ENCODE assay signal across 8 cellular contexts in the genomic region with DNA sequence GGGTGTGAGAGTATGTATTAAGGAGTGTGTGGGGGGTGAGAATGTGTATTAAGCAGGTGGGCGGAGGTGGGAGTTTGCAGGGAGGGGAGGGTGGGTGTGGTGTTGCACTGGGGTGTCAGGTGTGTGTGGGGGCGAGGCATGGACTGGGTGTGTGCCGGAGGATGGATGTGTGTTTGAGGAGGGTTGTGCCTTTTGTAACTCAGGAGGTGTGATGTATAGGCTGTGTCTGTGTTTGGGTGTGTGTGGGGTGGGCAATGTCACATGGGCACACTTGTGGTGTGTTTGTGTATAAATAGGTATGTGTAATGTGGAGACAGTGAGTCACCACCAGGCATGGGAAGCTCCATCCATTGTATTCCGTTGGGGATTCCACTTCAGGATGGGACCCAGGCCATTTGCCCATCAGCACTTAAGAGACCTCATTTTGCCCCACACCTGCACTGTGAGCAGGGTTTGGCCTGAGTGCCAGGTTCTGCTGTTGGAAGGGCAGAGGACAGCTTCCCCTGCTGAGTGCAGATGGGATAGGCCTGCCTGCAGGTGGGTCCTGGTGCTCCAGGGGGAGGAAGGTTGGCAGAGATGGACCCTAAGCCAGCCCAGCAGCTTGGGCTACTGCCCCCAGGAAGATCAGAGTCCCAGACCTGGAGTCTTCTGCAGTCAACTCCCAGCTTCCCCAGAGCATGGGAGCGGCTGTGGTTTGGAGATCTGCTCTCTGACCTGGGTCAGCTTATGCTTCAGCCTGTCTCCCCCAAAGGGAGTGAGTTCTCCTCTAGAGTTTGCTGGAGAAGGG. TPM values are rescaled to one million over a fixed set of nuclear protein-coding genes. Genes with fewer than 3 reads are reported as not detected.
DNase-seq lines count a peak whose midpoint lies in the region; ATAC-seq and TF ChIP-seq lines count a peak whose summit lies in the region.

No MANE protein-coding gene starts in this region.

- TF ChIP-seq EP300 in esophagus muscularis mucosa (IDR thresholded peaks at IDR 0.05): no peak

- CTCF ChIA-PET in CD8-positive, alpha-beta T cell (lab: Charles Lee): interaction anchor here (1.3 kb wide), 1 partner anchor 9 kb away, joined by 3 read pairs; no protein-coding TSS in a partner anchor

- no peak overlapping the region for H3K27ac Mint-ChIP-seq in CD8-positive, alpha-beta T cell

- no peak for TF ChIP-seq CTCF in CD8-positive, alpha-beta T cell (IDR thresholded peaks at IDR 0.05)
- TF ChIP-seq CTCF in esophagus muscularis mucosa (IDR thresholded peaks at IDR 0.05): no peak
- TF ChIP-seq CTCF in omental fat pad (IDR thresholded peaks at IDR 0.05): no peak

- H3K4me1 Mint-ChIP-seq in CD8-positive, alpha-beta T cell (ENCODE audit: low read depth): peaks cover 14% of the 10 kb centered on the region

- H3K27me3 Mint-ChIP-seq in CD8-positive, alpha-beta T cell (ENCODE audit: low read depth): peaks cover 37% of the 10 kb centered on the region

- 70% methylated on average over 4 of the region's 5 CpGs for WGBS in esophagus muscularis mucosa

- H3K4me1 ChIP-seq in CD8-positive, alpha-beta T cell (ENCODE audit: insufficient read depth, low read length): no peaks in the 10 kb centered on the region
- peaks cover 33 to 42% (median 39%) of the 10 kb centered on the region in 4 donors for H3K4me1 ChIP-seq in esophagus muscularis mucosa

- no peak for ATAC-seq in CD8-positive, alpha-beta T cell
- ATAC-seq in omental fat pad (ENCODE audit: low FRiP score) (peak; percentile 25), HG03442 (IDR thresholded peaks at IDR 0.05; ENCODE audit: unreplicated experiment) (no peak), HG02588 (IDR thresholded peaks at IDR 0.05; ENCODE audit: unreplicated experiment) (no peak), HG03457 (IDR thresholded peaks at IDR 0.05; ENCODE audit: unreplicated experiment) (no peak)

- no peak for DNase-seq in CD8-positive, alpha-beta T cell
- DNase-seq in NCI-H748 treated with DMSO at 0.1 percent for 48 hours (lab: John Stamatoyannopoulos, UW) (peak; percentile 11), esophagus muscularis mucosa (ENCODE audit: extremely low spot score) (no peak), omental fat pad (ENCODE audit: low spot score) (no peak), SIG-M5 (lab: John Stamatoyannopoulos, UW) (no peak)

- no peak overlapping the region for H3K4me3 ChIP-seq in CD8-positive, alpha-beta T cell (ENCODE audit: low read depth, low read length)
- peak overlapping the region; percentile 62 to 69 (median 64) for H3K4me3 ChIP-seq in esophagus muscularis mucosa

- no peak overlapping the region for H3K27ac ChIP-seq in CD8-positive, alpha-beta T cell (ENCODE audit: low read depth, low read length)
- H3K27ac ChIP-seq in esophagus muscularis mucosa (replicated peaks in 1 of 4): peak overlapping the region in 1 of 4 donors; percentile 63

- H3K9me3 Mint-ChIP-seq in CD8-positive, alpha-beta T cell: no peaks in the 10 kb centered on the region

- no peaks in the 10 kb centered on the region for H3K9me3 ChIP-seq in CD8-positive, alpha-beta T cell (ENCODE audit: low read length)
- no peaks in the 10 kb centered on the region for H3K9me3 ChIP-seq in esophagus muscularis mucosa

- intact Hi-C loops in CD8-positive, alpha-beta T cell (cut with DNase I, micrococcal nuclease): no loop called here
- intact Hi-C loops in esophagus muscularis mucosa (cut with DNase I): no loop called here

- no peaks in the 10 kb centered on the region for H3K36me3 ChIP-seq in CD8-positive, alpha-beta T cell (ENCODE audit: insufficient read depth, low read length)
- no peaks in the 10 kb centered on the region for H3K36me3 ChIP-seq in esophagus muscularis mucosa

- peak overlapping the region; percentile 63 for H3K4me3 Mint-ChIP-seq in CD8-positive, alpha-beta T cell

- POLR2A ChIA-PET in CD8-positive, alpha-beta T cell (lab: Charles Lee): no interaction called here

- no peaks in the 10 kb centered on the region for H3K27me3 ChIP-seq in CD8-positive, alpha-beta T cell (ENCODE audit: insufficient read depth, low read length)
- no peaks in the 10 kb centered on the region for H3K27me3 ChIP-seq in esophagus muscularis mucosa

- TF ChIP-seq POLR2A in esophagus muscularis mucosa (IDR thresholded peaks at IDR 0.05; ENCODE audit: low read depth): no peak

- H3K36me3 Mint-ChIP-seq in CD8-positive, alpha-beta T cell: no peaks in the 10 kb centered on the region

RNA-seq across cellular contexts. Expression of a gene that starts 5.9 kb away (rescaled TPM):
- total RNA-seq in CD8-positive, alpha-beta T cell: under 1 TPM; 0.08 TPM
- 1 to 10 TPM; 2.1 to 3.7 (median 2.8) TPM for total RNA-seq in esophagus muscularis mucosa
- total RNA-seq in omental fat pad: 1 to 10 TPM; 3.4 to 5.2 (median 3.9) TPM
